13 cellular contexts compared by ENCODE assay signal in genomic region chr12:64385468-64385867, GRCh38. TPM values are rescaled to one million over a fixed set of nuclear protein-coding genes. Genes with fewer than 3 reads are reported as not detected.
DNase-seq lines count a peak whose midpoint lies in the region; ATAC-seq and TF ChIP-seq lines count a peak whose summit lies in the region.
"Had no signal": no experiment of that assay in that cellular context is flagged by ENCODE, and none has a peak within 500 bp of the region (broad histone marks: within the 10 kb centered on the region; RNA-seq: fewer than 3 reads in every experiment).

No MANE protein-coding gene starts in this region.

- TF ChIP-seq CTCF in MCF 10A (IDR thresholded peaks at IDR 0.05; ENCODE audit: unreplicated experiment) (no peak), breast epithelium (IDR thresholded peaks at IDR 0.05) (no peak), foreskin fibroblast (IDR thresholded peaks at IDR 0.05; ENCODE audit: low read depth, low read length) (no peak)

- H3K27me3 ChIP-seq in breast epithelium = peaks cover 0 to 8% of the 10 kb centered on the region in 2 donors

- no peaks in the 10 kb centered on the region for H3K36me3 Mint-ChIP-seq in MCF 10A (ENCODE audit: insufficient read depth, unreplicated experiment)
- H3K36me3 Mint-ChIP-seq in activated CD8-positive, alpha-beta T cell treated with anti-CD3 and anti-CD28 coated beads, Interleukin-2, amount 10 ng/mL, durations not matched to agents 7 days and 5 days (ENCODE audit: low read depth) = peaks cover 3% of the 10 kb centered on the region
- H3K36me3 Mint-ChIP-seq in natural killer cell treated with Interleukin-12 subunit alpha and Interleukin-12 subunit beta and Interleukin-15 and Interleukin-18, amount 100 ng/mL, for 72 hours = no peaks in the 10 kb centered on the region

- in situ Hi-C loops in G401 (cut with HindIII; ENCODE audit: low sequenced_read_pairs) = no loop called here

- H3K27me3 Mint-ChIP-seq in MCF 10A (ENCODE audit: insufficient read depth, unreplicated experiment) = no peaks in the 10 kb centered on the region
- H3K27me3 Mint-ChIP-seq in activated CD8-positive, alpha-beta T cell treated with anti-CD3 and anti-CD28 coated beads, Interleukin-2, amount 10 ng/mL, durations not matched to agents 7 days and 5 days (ENCODE audit: low read depth) = peaks cover 2% of the 10 kb centered on the region
- peaks cover 0 to 9% of the 10 kb centered on the region in 2 donors for H3K27me3 Mint-ChIP-seq in natural killer cell treated with Interleukin-12 subunit alpha and Interleukin-12 subunit beta and Interleukin-15 and Interleukin-18, amount 100 ng/mL, for 72 hours

- intact Hi-C loops in MCF 10A (cut with micrococcal nuclease) (no loop called here), breast epithelium (cut with DNase I; ENCODE audit: low total_unique reads) (no loop called here)

- CTCF ChIA-PET in MCF 10A (lab: Yijun Ruan, JAX) = interaction anchor here (0.7 to 1.7 kb wide), 3 partner anchors 9 to 18 kb away, joined by 3 to 5 read pairs (median 3); no protein-coding TSS in a partner anchor
- CTCF ChIA-PET in activated CD8-positive, alpha-beta T cell treated with anti-CD3 and anti-CD28 coated beads, Interleukin-2, amount 10 ng/mL, durations not matched to agents 7 days and 5 days (lab: Charles Lee) = interaction anchor here (1.1 kb wide), 1 partner anchor 26 kb away, joined by 3 read pairs; no protein-coding TSS in a partner anchor

- H3K27ac Mint-ChIP-seq in MCF 10A (ENCODE audit: low read depth, unreplicated experiment) = peak overlapping the region; percentile 20
- H3K27ac Mint-ChIP-seq in activated CD8-positive, alpha-beta T cell treated with anti-CD3 and anti-CD28 coated beads, Interleukin-2, amount 10 ng/mL, durations not matched to agents 7 days and 5 days = peak overlapping the region; percentile 76
- no peak overlapping the region for H3K27ac Mint-ChIP-seq in natural killer cell treated with Interleukin-12 subunit alpha and Interleukin-12 subunit beta and Interleukin-15 and Interleukin-18, amount 100 ng/mL, for 72 hours

- no peak overlapping the region for H3K27ac ChIP-seq in breast epithelium

- no TSS peak for BruUV-seq in MCF 10A (replicated peaks; lab: Mats Ljungman, UMichigan)

- H3K4me3 Mint-ChIP-seq in MCF 10A (ENCODE audit: unreplicated experiment) = no peak overlapping the region
- peak overlapping the region; percentile 14 for H3K4me3 Mint-ChIP-seq in activated CD8-positive, alpha-beta T cell treated with anti-CD3 and anti-CD28 coated beads, Interleukin-2, amount 10 ng/mL, durations not matched to agents 7 days and 5 days
- no peak overlapping the region for H3K4me3 Mint-ChIP-seq in natural killer cell treated with Interleukin-12 subunit alpha and Interleukin-12 subunit beta and Interleukin-15 and Interleukin-18, amount 100 ng/mL, for 72 hours

- no peak for TF ChIP-seq POLR2A in breast epithelium (IDR thresholded peaks at IDR 0.05)

- H3K9me3 Mint-ChIP-seq in MCF 10A (ENCODE audit: unreplicated experiment) = peaks cover 5% of the 10 kb centered on the region
- H3K9me3 Mint-ChIP-seq in activated CD8-positive, alpha-beta T cell treated with anti-CD3 and anti-CD28 coated beads, Interleukin-2, amount 10 ng/mL, durations not matched to agents 7 days and 5 days (ENCODE audit: insufficient read depth) = peaks cover 13% of the 10 kb centered on the region
- peaks cover 2% of the 10 kb centered on the region for H3K9me3 Mint-ChIP-seq in natural killer cell treated with Interleukin-12 subunit alpha and Interleukin-12 subunit beta and Interleukin-15 and Interleukin-18, amount 100 ng/mL, for 72 hours

- peak; percentile 40 for ATAC-seq in activated CD8-positive, alpha-beta T cell treated with anti-CD3 and anti-CD28 coated beads, Interleukin-2, amount 10 ng/mL, durations not matched to agents 7 days and 5 days
- ATAC-seq in natural killer cell treated with Interleukin-12 subunit alpha and Interleukin-12 subunit beta and Interleukin-15 and Interleukin-18, amount 100 ng/mL, for 72 hours = no peak
- ATAC-seq in GM18867 (IDR thresholded peaks at IDR 0.05; ENCODE audit: unreplicated experiment) = no peak

- peaks cover 0 to 5% of the 10 kb centered on the region in 2 donors for H3K9me3 ChIP-seq in breast epithelium

- H3K36me3 ChIP-seq in breast epithelium = no peaks in the 10 kb centered on the region

- peaks cover 18% of the 10 kb centered on the region for H3K4me1 Mint-ChIP-seq in MCF 10A (ENCODE audit: insufficient read depth, unreplicated experiment)
- peaks cover 19% of the 10 kb centered on the region for H3K4me1 Mint-ChIP-seq in activated CD8-positive, alpha-beta T cell treated with anti-CD3 and anti-CD28 coated beads, Interleukin-2, amount 10 ng/mL, durations not matched to agents 7 days and 5 days (ENCODE audit: low read depth)
- H3K4me1 Mint-ChIP-seq in natural killer cell treated with Interleukin-12 subunit alpha and Interleukin-12 subunit beta and Interleukin-15 and Interleukin-18, amount 100 ng/mL, for 72 hours (ENCODE audit: low read depth in 2 of 2) = no peaks in the 10 kb centered on the region

- no peak overlapping the region for H3K4me3 ChIP-seq in breast epithelium
- H3K4me3 ChIP-seq in foreskin fibroblast (ENCODE audit: low read depth in 1 of 2, low read length in 2 of 2) = no peak overlapping the region

- POLR2A ChIA-PET in MCF 10A (lab: Yijun Ruan, JAX) = interaction anchor here (0.6 kb wide), 1 partner anchor 541 kb away, joined by 3 read pairs; the partner anchor contains the start of gene SRGAP1
- POLR2A ChIA-PET in activated CD8-positive, alpha-beta T cell treated with anti-CD3 and anti-CD28 coated beads, Interleukin-2, amount 10 ng/mL, durations not matched to agents 7 days and 5 days (lab: Charles Lee) = no interaction called here

- H3K4me1 ChIP-seq in breast epithelium = no peaks in the 10 kb centered on the region

- DNase-seq in MCF 10A (ENCODE audit: unreplicated experiment) = no peak
- DNase-seq in breast epithelium (ENCODE audit: low spot score in 2 of 2) = no peak
- no peak for DNase-seq in activated CD8-positive, alpha-beta T cell treated with anti-CD3 and anti-CD28 coated beads, Interleukin-2, amount 10 ng/mL, durations not matched to agents 7 days and 5 days
- DNase-seq in foreskin fibroblast = peak; percentile 44 to 83
- DNase-seq in amniotic stem cell (lab: John Stamatoyannopoulos, UW) = no peak
- no peak for DNase-seq in natural killer cell treated with Interleukin-12 subunit alpha and Interleukin-12 subunit beta and Interleukin-15 and Interleukin-18, amount 100 ng/mL, for 72 hours (ENCODE audit: low spot score)
- no peak for DNase-seq in G401 (ENCODE audit: low spot score)
- DNase-seq: anterior cingulate cortex, erythroblast, MM.1S, NCI-H748 treated with DMSO at 0.1 percent for 48 hours, occipital lobe had no signal

RNA-seq across cellular contexts. Expression of gene C12orf56, which starts 5.1 kb away (rescaled TPM):
- total RNA-seq in MCF 10A (2022) = not detected in 2 replicates
- not detected for total RNA-seq in breast epithelium
- not detected for total RNA-seq in activated CD8-positive, alpha-beta T cell treated with anti-CD3 and anti-CD28 coated beads, Interleukin-2, amount 10 ng/mL, durations not matched to agents 7 days and 5 days
- not detected for total RNA-seq in natural killer cell treated with Interleukin-12 subunit alpha and Interleukin-12 subunit beta and Interleukin-15 and Interleukin-18, amount 100 ng/mL, for 72 hours
- not detected in 2 replicates for total RNA-seq in G401 (2014; rRNA removed; shearing (Covaris generic))
- total RNA-seq: occipital lobe had no signal

RNA-seq across cellular contexts. Expression of gene XPOT, which starts 18.7 kb away (rescaled TPM):
- 261 and 298 TPM in 2 replicates for total RNA-seq in MCF 10A (2022)
- 10 to 100 TPM; 41.0 to 71.0 (median 52.7) TPM for total RNA-seq in breast epithelium
- 100 to 1,000 TPM; 102 to 110 TPM for total RNA-seq in activated CD8-positive, alpha-beta T cell treated with anti-CD3 and anti-CD28 coated beads, Interleukin-2, amount 10 ng/mL, durations not matched to agents 7 days and 5 days
- 100 to 1,000 TPM in 1 of 2 donors, 10 to 100 TPM in 1; 76.4 to 117 TPM for total RNA-seq in natural killer cell treated with Interleukin-12 subunit alpha and Interleukin-12 subunit beta and Interleukin-15 and Interleukin-18, amount 100 ng/mL, for 72 hours
- total RNA-seq in G401 (2014; rRNA removed; shearing (Covaris generic)) = 50.5 and 69.4 TPM in 2 replicates

Comparison
In these comparisons a context has a peak if more than half of its experiments do, and no peak if none do; other contexts are left out.
1. DNase-seq: peak in foreskin fibroblast (2 of 2); none in MCF 10A (single experiment), breast epithelium (0 of 2), activated CD8-positive, alpha-beta T cell treated with anti-CD3 and anti-CD28 coated beads, Interleukin-2, amount 10 ng/mL, durations not matched to agents 7 days and 5 days (single experiment), amniotic stem cell (single experiment), natural killer cell treated with Interleukin-12 subunit alpha and Interleukin-12 subunit beta and Interleukin-15 and Interleukin-18, amount 100 ng/mL, for 72 hours (single experiment) and G401 (single experiment).
2. H3K27ac Mint-ChIP-seq: peak in MCF 10A (single experiment) and activated CD8-positive, alpha-beta T cell treated with anti-CD3 and anti-CD28 coated beads, Interleukin-2, amount 10 ng/mL, durations not matched to agents 7 days and 5 days (single experiment); none in natural killer cell treated with Interleukin-12 subunit alpha and Interleukin-12 subunit beta and Interleukin-15 and Interleukin-18, amount 100 ng/mL, for 72 hours (0 of 2).